In the genomic region with DNA sequence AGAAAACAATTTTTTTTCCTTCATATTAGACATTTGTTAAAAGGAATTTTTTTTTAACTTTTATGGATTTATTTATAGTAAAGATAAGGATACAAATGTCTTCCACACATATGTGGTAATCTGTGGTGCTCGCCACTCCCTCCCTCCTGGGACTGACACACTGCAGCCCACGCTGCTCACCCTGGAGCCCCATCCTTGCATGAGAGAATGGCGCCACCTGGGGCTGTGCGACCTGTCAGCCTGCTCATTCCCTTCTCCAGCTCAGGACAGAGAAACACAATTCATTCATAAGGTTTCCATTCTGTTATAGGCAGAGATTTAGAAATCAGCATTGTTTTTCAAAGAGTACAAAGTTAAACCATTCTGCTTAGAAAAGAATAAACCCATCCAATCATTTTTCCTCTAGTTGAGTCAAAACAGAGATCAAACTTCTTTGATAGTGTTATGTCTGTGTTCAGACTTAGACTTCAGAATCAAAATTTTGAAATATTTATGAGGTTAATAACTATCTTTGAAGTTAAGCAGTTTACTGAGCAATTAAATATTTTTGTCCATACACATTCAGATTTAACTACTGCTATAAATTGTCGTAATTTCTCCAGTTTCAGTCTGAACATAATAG, we compare ENCODE assay signal across 9 cellular contexts. TPM values are rescaled to one million over a fixed set of nuclear protein-coding genes. Genes with fewer than 3 reads are reported as not detected.
DNase-seq lines count a peak whose midpoint lies in the region; ATAC-seq, FAIRE-seq and TF ChIP-seq lines count a peak whose summit lies in the region.
"Had no signal": no experiment of that assay in that cellular context is flagged by ENCODE, and none has a peak within 500 bp of the region (broad histone marks: within the 10 kb centered on the region; RNA-seq: fewer than 3 reads in every experiment).

No MANE protein-coding gene starts in this region.

- H3K4me1 ChIP-seq in keratinocyte (ENCODE audit: control insufficient read depth, extremely low read depth, insufficient read depth, low read length) = peaks cover 3% of the 10 kb centered on the region
- H3K4me1 ChIP-seq in sigmoid colon = peaks cover 0 to 19% (median 9%) of the 10 kb centered on the region in 4 donors

- H3K9ac ChIP-seq in keratinocyte (ENCODE audit: control insufficient read depth, extremely low read depth, insufficient read depth, low read length) = no peak overlapping the region

- peak; percentile 54 for TF ChIP-seq CTCF in 22Rv1 (IDR thresholded peaks at IDR 0.05)
- peak; percentile 56 for TF ChIP-seq CTCF in GM12873 (IDR thresholded peaks at IDR 0.05; ENCODE audit: insufficient read depth, low read depth, low read length, missing control alignments)
- TF ChIP-seq CTCF in astrocyte of the cerebellum (IDR thresholded peaks at IDR 0.05; ENCODE audit: low read depth, low read length, missing control alignments) = peak; percentile 39
- peak; percentile 14 to 55 (median 18) for TF ChIP-seq CTCF in keratinocyte (optimal IDR thresholded peaks at IDR 0.05 in 1 of 3, IDR thresholded peaks at IDR 0.05 in 1 of 3, conservative IDR thresholded peaks at IDR 0.05 in 1 of 3; ENCODE audit: extremely low read depth in 1 of 3, insufficient read depth in 2 of 3, low read length in 3 of 3)
- no peak for TF ChIP-seq CTCF in sigmoid colon (IDR thresholded peaks at IDR 0.05)

- TF ChIP-seq POLR2A in sigmoid colon (IDR thresholded peaks at IDR 0.05) = no peak

- H4K20me1 ChIP-seq in keratinocyte (ENCODE audit: control insufficient read depth, extremely low read depth, insufficient read depth, low read length) = peaks cover 6% of the 10 kb centered on the region

- peaks cover 16% of the 10 kb centered on the region for H3K79me2 ChIP-seq in keratinocyte (ENCODE audit: control insufficient read depth, insufficient read depth, low read length)

- FAIRE-seq in keratinocyte (lab: Jason Lieb, UNC) = no peak

- DNase-seq in NCI-H526 treated with DMSO at 0.1 percent for 48 hours (lab: John Stamatoyannopoulos, UW) = peak; percentile 8
- DNase-seq in astrocyte of the cerebellum (ENCODE audit: low read depth) = no peak
- no peak for DNase-seq in keratinocyte (ENCODE audit: low read depth, low spot score)
- DNase-seq in stimulated activated naive CD8-positive, alpha-beta T cell treated with anti-CD3 and anti-CD28 coated beads, Interleukin-15, Interleukin-2, amounts not matched to agents 100 U/mL and 50 U/mL, for 24 hours = peak; percentile 55
- no peak for DNase-seq in sigmoid colon

- intact Hi-C loops in sigmoid colon (cut with DNase I) = no loop called here

- in situ Hi-C loops in astrocyte of the cerebellum (cut with HindIII; ENCODE audit: low sequenced_read_pairs) = no loop called here

- H3K36me3 ChIP-seq in keratinocyte (ENCODE audit: control insufficient read depth in 2 of 2, extremely low read depth in 1 of 2, insufficient read depth in 2 of 2, low read length in 2 of 2) (peaks cover 9 to 14% of the 10 kb centered on the region in 2 experiments), sigmoid colon (peaks cover 0 to 56% (median 5%) of the 10 kb centered on the region in 4 donors)

- H3K4me3 ChIP-seq in astrocyte of the cerebellum (ENCODE audit: low read depth, low read length) (no peak overlapping the region), keratinocyte (ENCODE audit: control insufficient read depth in 2 of 3, extremely low read depth in 1 of 3, insufficient read depth in 2 of 3, low read depth in 1 of 3, low read length in 3 of 3) (no peak overlapping the region), sigmoid colon (no peak overlapping the region)
- H3K4me3 ChIP-seq: tibial nerve had no signal

- H2AFZ ChIP-seq in keratinocyte (ENCODE audit: control insufficient read depth, low read length) = no peak overlapping the region

- H3K27me3 ChIP-seq in keratinocyte (ENCODE audit: control insufficient read depth, extremely low read depth, insufficient read depth, low read length) (no peaks in the 10 kb centered on the region), sigmoid colon (no peaks in the 10 kb centered on the region)
- H3K27me3 ChIP-seq: tibial nerve had no signal

- H3K27ac ChIP-seq in 22Rv1 (no peak overlapping the region), keratinocyte (ENCODE audit: control insufficient read depth, insufficient read depth, low read length) (no peak overlapping the region), sigmoid colon (no peak overlapping the region)

- H3K4me2 ChIP-seq in keratinocyte (ENCODE audit: control insufficient read depth, extremely low read depth, insufficient read depth, low read depth, low read length) = no peak overlapping the region

- TF ChIP-seq EP300 in sigmoid colon (IDR thresholded peaks at IDR 0.05) = no peak

- no peaks in the 10 kb centered on the region for H3K9me1 ChIP-seq in keratinocyte (ENCODE audit: control insufficient read depth, extremely low read depth, insufficient read depth, low read length)

- WGBS in sigmoid colon, 2 donors = 79 to 80% methylated on average over 5 of the region's 5 CpGs

- dilution Hi-C loops in keratinocyte (cut with MboI; ENCODE audit: extremely low pct_ligation_motif_present, low sequenced_read_pairs) = no loop called here

- peak; percentile 63 for ATAC-seq in stimulated activated naive CD8-positive, alpha-beta T cell treated with anti-CD3 and anti-CD28 coated beads, Interleukin-15, Interleukin-2, amounts not matched to agents 100 U/mL and 50 U/mL, for 24 hours
- ATAC-seq in HG02571 (IDR thresholded peaks at IDR 0.05; ENCODE audit: unreplicated experiment) = no peak

- H3K9me3 ChIP-seq in keratinocyte (ENCODE audit: control insufficient read depth, low read depth, low read length) = no peaks in the 10 kb centered on the region
- no peaks in the 10 kb centered on the region for H3K9me3 ChIP-seq in sigmoid colon
- H3K9me3 ChIP-seq: tibial nerve had no signal

RNA-seq across cellular contexts. Expression of gene DYNLRB1, which starts 42.8 kb away (rescaled TPM):
- polyA plus RNA-seq in keratinocyte (126 to 227 TPM (median 156 TPM) in 3 replicates), sigmoid colon (100 to 1,000 TPM; 149 to 259 (median 237) TPM)
- polyA plus RNA-seq in keratinocyte (2011; ENCODE audit: low read depth) = 50.1 TPM
- 204 and 229 TPM in 2 replicates for polyA plus RNA-seq in keratinocyte (2011; cell fraction: cytosol; rRNA removed)
- polyA plus RNA-seq in keratinocyte (2011; cell fraction: nucleus; rRNA removed) = 83.6 and 89.5 TPM in 2 replicates
- polyA plus RNA-seq in keratinocyte (2012; ENCODE audit: low replicate concordance) = 242 and 320 TPM in 2 replicates
- polyA minus RNA-seq in keratinocyte = 133 to 171 TPM (median 164 TPM) in 3 replicates
- polyA minus RNA-seq in keratinocyte (2011; cell fraction: cytosol; rRNA and poly(A)+ RNA removed) = 79.2 TPM
- 24.8 and 40.3 TPM in 2 replicates for polyA minus RNA-seq in keratinocyte (2011; cell fraction: nucleus; rRNA and poly(A)+ RNA removed)
- total RNA-seq in sigmoid colon = 100 to 1,000 TPM; 148 to 181 (median 165) TPM

Comparison
In these comparisons a context has a peak if more than half of its experiments do, and no peak if none do; other contexts are left out.
1. CTCF ChIP-seq: peak in 22Rv1 (single experiment), GM12873 (single experiment), astrocyte of the cerebellum (single experiment) and keratinocyte (3 of 3); none in sigmoid colon (0 of 4).
2. DNase-seq: peak in NCI-H526 treated with DMSO at 0.1 percent for 48 hours (single experiment) and stimulated activated naive CD8-positive, alpha-beta T cell treated with anti-CD3 and anti-CD28 coated beads, Interleukin-15, Interleukin-2, amounts not matched to agents 100 U/mL and 50 U/mL, for 24 hours (single experiment); none in astrocyte of the cerebellum (single experiment), keratinocyte (single experiment) and sigmoid colon (single experiment).